In genomic region chr19:13778398-13778797, GRCh38 we compare ENCODE assay signal across 1 cellular context.
TF ChIP-seq lines count a peak whose summit lies in the region.

No MANE protein-coding gene starts in this region.

TF ChIP-seq in K562, 482 proteins besides CTCF, POLR2A, EP300 and RAD21:
- TF ChIP-seq, protein P1, sequence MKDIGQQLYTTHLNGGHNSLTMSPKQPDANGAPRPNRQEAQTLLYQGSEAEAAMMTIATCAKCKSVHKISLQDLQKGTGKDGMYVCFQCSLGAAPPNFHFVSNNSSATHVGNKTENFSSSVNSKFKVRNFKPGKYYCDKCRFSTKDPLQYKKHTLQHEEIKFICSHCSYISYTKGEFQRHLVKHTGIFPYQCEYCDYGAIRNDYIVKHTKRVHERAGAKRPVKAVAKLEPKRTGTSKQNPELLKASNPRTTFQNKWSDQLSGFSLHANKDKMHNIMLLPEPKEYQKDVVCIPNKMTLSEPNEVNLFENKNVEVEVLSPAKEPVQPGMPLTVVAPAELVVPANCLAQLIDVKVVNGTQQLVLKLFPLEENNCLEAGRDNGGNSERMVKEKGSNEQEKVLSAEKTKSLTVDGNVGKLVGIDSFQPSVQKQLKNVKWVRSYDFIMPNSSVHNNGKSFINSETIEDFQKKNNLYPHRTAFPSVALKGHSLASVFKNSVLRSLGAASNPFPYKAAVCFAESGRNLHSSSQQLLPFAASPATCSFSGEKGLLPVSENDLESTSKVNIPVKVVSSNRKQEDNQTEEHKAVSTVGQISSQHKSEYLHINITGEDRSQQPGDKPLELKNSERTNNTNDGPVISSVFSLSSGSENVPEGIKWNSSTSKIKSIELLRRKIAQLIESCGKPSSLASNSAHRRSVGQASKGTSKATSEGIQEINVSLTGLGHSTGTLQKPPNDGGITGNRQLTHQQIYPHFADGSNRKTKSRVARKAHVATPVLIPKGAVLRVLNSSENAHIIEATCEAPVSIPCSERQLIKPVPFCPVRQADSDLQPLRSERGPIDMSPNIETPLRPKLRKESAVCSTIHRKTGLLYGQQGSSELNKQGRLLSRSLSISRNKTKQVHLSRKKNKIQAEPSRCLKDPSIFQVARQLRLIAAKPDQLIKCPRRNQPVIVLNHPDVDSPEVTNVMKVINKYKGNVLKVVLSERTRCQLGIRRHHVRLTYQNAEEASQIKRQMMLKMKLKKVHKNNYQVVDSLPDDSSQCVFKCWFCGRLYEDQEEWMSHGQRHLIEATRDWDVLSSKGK (CRISPR knock-in tag; IDR thresholded peaks at IDR 0.05) = no peak
- TF ChIP-seq HDAC1 (IDR thresholded peaks at IDR 0.05) = no peak
- TF ChIP-seq ZNF445 (CRISPR knock-in tag; IDR thresholded peaks at IDR 0.05; ENCODE audit: low read depth) = no peak
- TF ChIP-seq POLR2AphosphoS5 (IDR thresholded peaks at IDR 0.05; ENCODE audit: control insufficient read depth, insufficient read depth, low read depth, low read length) = 0 out of 2 replicates have a peak, but pooled peaks have one; percentile 19
- TF ChIP-seq ELF2 (CRISPR knock-in tag; IDR thresholded peaks at IDR 0.05) = no peak
- TF ChIP-seq SP1 (CRISPR knock-in tag; IDR thresholded peaks at IDR 0.05) = no peak
- no peak for TF ChIP-seq ZNF316 (IDR thresholded peaks at IDR 0.05)
